ENCODE assay signal across 23 cellular contexts in genomic region chr4:149690726-149691125, GRCh38.
A peak's percentile ranks its signal among the peaks of the same experiment; 100 is the strongest.
DNase-seq lines count a peak whose midpoint lies in the region; ATAC-seq, FAIRE-seq and TF ChIP-seq lines count a peak whose summit lies in the region.
"Had no signal": no experiment of that assay in that cellular context is flagged by ENCODE, and none has a peak within 500 bp of the region (broad histone marks: within the 10 kb centered on the region; RNA-seq: fewer than 3 reads in every experiment).

No MANE protein-coding gene starts in this region.

- H3K27me3 ChIP-seq in BE2C (no peaks in the 10 kb centered on the region), keratinocyte (ENCODE audit: control insufficient read depth, extremely low read depth, insufficient read depth, low read length) (no peaks in the 10 kb centered on the region), adrenal gland (no peaks in the 10 kb centered on the region), tibial nerve (no peaks in the 10 kb centered on the region)
- H3K27me3 ChIP-seq: colonic mucosa had no signal

- 75 to 86% (median 76%) methylated on average over 3 of the region's 3 CpGs for WGBS in adrenal gland, 4 donors
- WGBS in tibial nerve, 2 donors: 79 to 88% methylated on average over 3 of the region's 3 CpGs

- H3K4me1 ChIP-seq in BE2C (no peaks in the 10 kb centered on the region), keratinocyte (ENCODE audit: control insufficient read depth, extremely low read depth, insufficient read depth, low read length) (no peaks in the 10 kb centered on the region), adrenal gland (replicated peaks in 1 of 2) (no peaks in the 10 kb centered on the region), tibial nerve (no peaks in the 10 kb centered on the region)
- H3K4me1 ChIP-seq: colonic mucosa, psoas muscle had no signal

- in situ Hi-C loops in astrocyte of the spinal cord (cut with HindIII; ENCODE audit: low sequenced_read_pairs): no loop called here

- no peaks in the 10 kb centered on the region for H4K20me1 ChIP-seq in keratinocyte (ENCODE audit: control insufficient read depth, extremely low read depth, insufficient read depth, low read length)

- H3K4me3 ChIP-seq in BE2C (ENCODE audit: low read depth, low read length): no peak overlapping the region
- no peak overlapping the region for H3K4me3 ChIP-seq in HFF-Myc (replicated peaks; ENCODE audit: low read depth, low read length)
- H3K4me3 ChIP-seq in astrocyte of the spinal cord (ENCODE audit: low read depth, low read length): no peak overlapping the region
- H3K4me3 ChIP-seq in keratinocyte (ENCODE audit: control insufficient read depth in 2 of 3, extremely low read depth in 1 of 3, insufficient read depth in 2 of 3, low read depth in 1 of 3, low read length in 3 of 3): no peak overlapping the region
- H3K4me3 ChIP-seq in adrenal gland: no peak overlapping the region
- H3K4me3 ChIP-seq in tibial nerve: no peak overlapping the region
- H3K4me3 ChIP-seq: colonic mucosa, psoas muscle, smooth muscle cell had no signal

- H3K36me3 ChIP-seq in BE2C (no peaks in the 10 kb centered on the region), keratinocyte (ENCODE audit: control insufficient read depth in 2 of 2, extremely low read depth in 1 of 2, insufficient read depth in 2 of 2, low read length in 2 of 2) (no peaks in the 10 kb centered on the region), adrenal gland (replicated peaks in 1 of 2) (no peaks in the 10 kb centered on the region), tibial nerve (no peaks in the 10 kb centered on the region)
- H3K36me3 ChIP-seq: colonic mucosa had no signal

- H3K4me2 ChIP-seq in keratinocyte (ENCODE audit: control insufficient read depth, extremely low read depth, insufficient read depth, low read depth, low read length): no peak overlapping the region
- H3K4me2 ChIP-seq: smooth muscle cell had no signal

- no peaks in the 10 kb centered on the region for H3K79me2 ChIP-seq in keratinocyte (ENCODE audit: control insufficient read depth, insufficient read depth, low read length)

- no peaks in the 10 kb centered on the region for H3K9me1 ChIP-seq in keratinocyte (ENCODE audit: control insufficient read depth, extremely low read depth, insufficient read depth, low read length)

- no peak overlapping the region for H3K27ac ChIP-seq in keratinocyte (ENCODE audit: control insufficient read depth, insufficient read depth, low read length)
- H3K27ac ChIP-seq in adrenal gland: no peak overlapping the region
- no peak overlapping the region for H3K27ac ChIP-seq in tibial nerve
- H3K27ac ChIP-seq: colonic mucosa, epithelial cell of prostate, psoas muscle had no signal

- H3K9me3 ChIP-seq in BE2C (no peaks in the 10 kb centered on the region), keratinocyte (ENCODE audit: control insufficient read depth, low read depth, low read length) (no peaks in the 10 kb centered on the region), adrenal gland (replicated peaks in 1 of 3) (no peaks in the 10 kb centered on the region), tibial nerve (peaks cover 0 to 3% (median 0%) of the 10 kb centered on the region in 4 donors)
- H3K9me3 ChIP-seq: colonic mucosa, psoas muscle had no signal

- no peak for ATAC-seq in HG03139 (IDR thresholded peaks at IDR 0.05; ENCODE audit: unreplicated experiment)
- ATAC-seq: naive thymus-derived CD8-positive, alpha-beta T cell; psoas muscle had no signal

- H3K9ac ChIP-seq in keratinocyte (ENCODE audit: control insufficient read depth, extremely low read depth, insufficient read depth, low read length): no peak overlapping the region

- no peak for DNase-seq in BE2C
- no peak for DNase-seq in HFF-Myc (ENCODE audit: extremely low read depth, low read depth)
- DNase-seq in astrocyte of the spinal cord (ENCODE audit: low read depth, low spot score): no peak
- no peak for DNase-seq in keratinocyte (ENCODE audit: low read depth, low spot score)
- no peak for DNase-seq in adrenal gland
- no peak for DNase-seq in NCI-H2171 treated with DMSO at 0.1 percent for 48 hours (lab: John Stamatoyannopoulos, UW)
- no peak for DNase-seq in tibial nerve (ENCODE audit: low spot score in 2 of 2)
- DNase-seq: activated effector memory CD4-positive, alpha-beta T cell treated with Interleukin-2 at 50 U/mL for 16 hours; amniotic stem cell; colonic mucosa; head of caudate nucleus; Kasumi-1; naive thymus-derived CD8-positive, alpha-beta T cell; psoas muscle; SIG-M5; stimulated activated CD4-positive, alpha-beta T cell treated with anti-CD3 and anti-CD28 coated beads, Interleukin-4, amount 100 ng/mL, for 4 hours; stimulated activated CD8-positive, alpha-beta memory T cell treated with anti-CD3 and anti-CD28 coated beads, Interleukin-4, amount 100 ng/mL, for 48 hours; substantia nigra; T1000 had no signal

- TF ChIP-seq EP300 in tibial nerve (IDR thresholded peaks at IDR 0.05): no peak

- TF ChIP-seq CTCF in BE2C (IDR thresholded peaks at IDR 0.05; ENCODE audit: low read depth, low read length): peak; percentile 43
- peak; percentile 29 for TF ChIP-seq CTCF in HFF-Myc (IDR thresholded peaks at IDR 0.05; ENCODE audit: low read depth, low read length, missing control alignments)
- peak; percentile 20 for TF ChIP-seq CTCF in astrocyte of the spinal cord (IDR thresholded peaks at IDR 0.05; ENCODE audit: low read depth, low read length)
- peak in 2 of 3 experiments; percentile 15 to 16 for TF ChIP-seq CTCF in keratinocyte (optimal IDR thresholded peaks at IDR 0.05 in 1 of 3, IDR thresholded peaks at IDR 0.05 in 1 of 3, conservative IDR thresholded peaks at IDR 0.05 in 1 of 3; ENCODE audit: extremely low read depth in 1 of 3, insufficient read depth in 2 of 3, low read length in 3 of 3)
- TF ChIP-seq CTCF in adrenal gland (IDR thresholded peaks at IDR 0.05): no peak
- no peak for TF ChIP-seq CTCF in tibial nerve (IDR thresholded peaks at IDR 0.05)

- intact Hi-C loops in adrenal gland (cut with DNase I): no loop called here

- TF ChIP-seq POLR2A in adrenal gland (IDR thresholded peaks at IDR 0.05): no peak
- TF ChIP-seq POLR2A in tibial nerve (IDR thresholded peaks at IDR 0.05): no peak

- dilution Hi-C loops in keratinocyte (cut with MboI; ENCODE audit: extremely low pct_ligation_motif_present, low sequenced_read_pairs): no loop called here

- no peak for FAIRE-seq in keratinocyte (lab: Jason Lieb, UNC)
- FAIRE-seq: HTR-8/SVneo had no signal

- H2AFZ ChIP-seq in keratinocyte (ENCODE audit: control insufficient read depth, low read length): no peak overlapping the region

Comparison
In these comparisons a context has a peak if more than half of its experiments do, and no peak if none do; other contexts are left out.
1. CTCF ChIP-seq: peak in BE2C (single experiment), HFF-Myc (single experiment), astrocyte of the spinal cord (single experiment) and keratinocyte (2 of 3); none in adrenal gland (0 of 6) and tibial nerve (0 of 5).